26 cellular contexts compared by ENCODE assay signal in the genomic region with DNA sequence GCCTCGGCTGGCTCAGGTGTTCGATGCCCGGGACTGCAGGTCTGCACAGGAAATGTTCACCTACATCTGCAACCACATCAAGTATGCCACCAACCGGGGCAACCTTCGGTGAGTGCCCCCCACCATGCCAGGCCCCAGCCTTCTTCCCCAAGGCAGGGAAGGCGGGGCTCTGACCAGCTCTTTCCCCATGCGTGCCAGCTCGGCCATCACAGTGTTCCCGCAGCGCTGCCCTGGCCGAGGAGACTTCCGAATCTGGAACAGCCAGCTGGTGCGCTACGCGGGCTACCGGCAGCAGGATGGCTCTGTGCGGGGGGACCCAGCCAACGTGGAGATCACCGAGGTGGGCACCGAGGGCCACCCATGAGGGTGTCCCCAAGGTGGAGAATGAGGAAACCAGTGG. TPM values are rescaled to one million over a fixed set of nuclear protein-coding genes. Genes with fewer than 3 reads are reported as not detected.
DNase-seq lines count a peak whose midpoint lies in the region; ATAC-seq lines count a peak whose summit lies in the region.
"Had no signal": no experiment of that assay in that cellular context is flagged by ENCODE, and none has a peak within 500 bp of the region (broad histone marks: within the 10 kb centered on the region; RNA-seq: fewer than 3 reads in every experiment).

No MANE protein-coding gene starts in this region.

- H3K27ac Mint-ChIP-seq in T-helper 17 cell: peak overlapping the region; percentile 78
- H3K27ac Mint-ChIP-seq in naive thymus-derived CD8-positive, alpha-beta T cell: peak overlapping the region in 3 of 10 donors; percentile 36 to 65 (median 47)
- H3K27ac Mint-ChIP-seq: IgD-negative memory B cell had no signal

- no peak overlapping the region for H3K4me3 ChIP-seq in right cardiac atrium (ENCODE audit: low read length)
- H3K4me3 ChIP-seq: A549 had no signal

- POLR2A ChIA-PET in naive thymus-derived CD8-positive, alpha-beta T cell (lab: Charles Lee): interaction anchor here (1.5 to 3.6 kb wide), 3 partner anchors 10 to 16 kb away, joined by 5 to 17 read pairs (median 6); no protein-coding TSS in a partner anchor

- ATAC-seq in right cardiac atrium: no peak
- no peak for ATAC-seq in Right ventricle myocardium superior (ENCODE audit: poor library complexity)
- no peak for ATAC-seq in T-helper 17 cell
- peak in 1 of 2 donors; percentile 47 for ATAC-seq in naive thymus-derived CD8-positive, alpha-beta T cell
- ATAC-seq: A549, HCT116 had no signal

- DNase-seq in right cardiac atrium: peak in 2 of 3 donors; percentile 44 to 52
- DNase-seq in Right ventricle myocardium superior: no peak
- DNase-seq in T-helper 17 cell: no peak
- DNase-seq in naive thymus-derived CD8-positive, alpha-beta T cell: no peak
- DNase-seq in activated CD4-positive, CD25-positive, alpha-beta regulatory T cell (lab: John Stamatoyannopoulos, UW): no peak
- no peak for DNase-seq in RPMI8226
- DNase-seq in midbrain (lab: John Stamatoyannopoulos, UW): no peak
- DNase-seq: AML-193; CD8-positive, alpha-beta memory T cell; DMS79 treated with DMSO at 0.1 percent for 48 hours; GF-D8; GOT3; MM.1S; NCI-H1417; NCI-H1694; NCI-H2029 treated with DMSO at 0.1 percent for 48 hours; NCI-H2227 treated with DMSO at 0.1 percent for 48 hours; NCI-H526 treated with DMSO at 0.1 percent for 48 hours; SHP77 treated with DMSO at 0.1 percent for 48 hours had no signal

- intact Hi-C loops in right cardiac atrium (cut with DNase I) (loop anchor here in 1 of 4 donors (10.0 kb wide), 1 partner anchor 224 kb away; no protein-coding TSS in a partner anchor), Right ventricle myocardium superior (cut with DNase I) (no loop called here)

- no peaks in the 10 kb centered on the region for H3K27me3 Mint-ChIP-seq in T-helper 17 cell
- H3K27me3 Mint-ChIP-seq in naive thymus-derived CD8-positive, alpha-beta T cell: peaks cover 0 to 3% (median 0%) of the 10 kb centered on the region in 5 donors

- no peaks in the 10 kb centered on the region for H3K4me1 ChIP-seq in right cardiac atrium (ENCODE audit: control insufficient read depth, insufficient read depth, low read length)

- no peak overlapping the region for H3K27ac ChIP-seq in right cardiac atrium (ENCODE audit: low read length)
- H3K27ac ChIP-seq: A549, C4-2B, HL-60, KMS-11, RWPE1 had no signal

- peaks cover 24% of the 10 kb centered on the region for H3K4me1 Mint-ChIP-seq in T-helper 17 cell
- peaks cover 15 to 53% (median 45%) of the 10 kb centered on the region in 4 donors for H3K4me1 Mint-ChIP-seq in naive thymus-derived CD8-positive, alpha-beta T cell

- no peaks in the 10 kb centered on the region for H3K36me3 Mint-ChIP-seq in T-helper 17 cell (ENCODE audit: low read depth)
- no peaks in the 10 kb centered on the region for H3K36me3 Mint-ChIP-seq in naive thymus-derived CD8-positive, alpha-beta T cell
- H3K36me3 Mint-ChIP-seq: CD8-positive, alpha-beta memory T cell; IgD-negative memory B cell had no signal

- H3K4me3 Mint-ChIP-seq in T-helper 17 cell: no peak overlapping the region
- H3K4me3 Mint-ChIP-seq in naive thymus-derived CD8-positive, alpha-beta T cell: peak overlapping the region in 7 of 10 donors; percentile 9 to 73 (median 37)
- H3K4me3 Mint-ChIP-seq: CD8-positive, alpha-beta memory T cell; IgD-negative memory B cell had no signal

- H3K9me3 ChIP-seq in right cardiac atrium (ENCODE audit: control insufficient read depth, low read length) (no peaks in the 10 kb centered on the region), T-helper 17 cell (ENCODE audit: control insufficient read depth, low read length, poor library complexity, severe bottlenecking) (no peaks in the 10 kb centered on the region)
- H3K9me3 ChIP-seq: A549 had no signal

- no peaks in the 10 kb centered on the region for H3K9me3 Mint-ChIP-seq in naive thymus-derived CD8-positive, alpha-beta T cell
- H3K9me3 Mint-ChIP-seq: IgD-negative memory B cell had no signal

- 91% methylated on average over 20 of the region's 20 CpGs for WGBS in right cardiac atrium

- H3K27me3 ChIP-seq in right cardiac atrium (ENCODE audit: control insufficient read depth, insufficient read depth): no peaks in the 10 kb centered on the region

RNA-seq across cellular contexts. Expression of gene NOS3, which starts 7.5 kb away (rescaled TPM):
- 10 to 100 TPM; 20.5 to 80.4 (median 24.7) TPM for total RNA-seq in right cardiac atrium
- polyA plus RNA-seq in right cardiac atrium: 13.5 TPM
- total RNA-seq in Right ventricle myocardium superior: 10.0 TPM
- total RNA-seq in T-helper 17 cell: 1 to 10 TPM; 9.4 to 9.6 TPM
- total RNA-seq in naive thymus-derived CD8-positive, alpha-beta T cell: 1 to 10 TPM; 1.7 to 1.8 TPM
- polyA plus RNA-seq in naive thymus-derived CD8-positive, alpha-beta T cell: 1 to 10 TPM; 1.4 to 3.3 (median 2.0) TPM

RNA-seq across cellular contexts. Expression of gene KCNH2, which starts 20.2 kb away (rescaled TPM):
- total RNA-seq in right cardiac atrium (100 to 1,000 TPM; 113 to 163 (median 126) TPM), Right ventricle myocardium superior (88.9 TPM), T-helper 17 cell (1 to 10 TPM; 2.2 to 5.6 TPM)
- 132 TPM for polyA plus RNA-seq in right cardiac atrium
- 1 to 10 TPM; 1.3 to 1.6 TPM for total RNA-seq in naive thymus-derived CD8-positive, alpha-beta T cell
- polyA plus RNA-seq in naive thymus-derived CD8-positive, alpha-beta T cell: 1 to 10 TPM in 2 of 3 donors, under 1 TPM in 1; 0.45 to 2.5 (median 1.5) TPM

RNA-seq across cellular contexts. Expression of gene ATG9B, which starts 26.0 kb away (rescaled TPM):
- under 1 TPM in 2 of 4 donors, not detected in 2; 0.18 to 0.23 TPM for total RNA-seq in right cardiac atrium
- 0.43 TPM for polyA plus RNA-seq in right cardiac atrium
- total RNA-seq in Right ventricle myocardium superior: not detected
- total RNA-seq in T-helper 17 cell: 10 to 100 TPM in 1 of 2 donors, 1 to 10 TPM in 1; 5.3 to 12.2 TPM
- 10 to 100 TPM; 34.6 to 42.2 TPM for total RNA-seq in naive thymus-derived CD8-positive, alpha-beta T cell
- 10 to 100 TPM in 2 of 3 donors, 1 to 10 TPM in 1; 9.2 to 39.1 (median 24.7) TPM for polyA plus RNA-seq in naive thymus-derived CD8-positive, alpha-beta T cell

RNA-seq across cellular contexts. Expression of gene ABCB8, which starts 29.9 kb away (rescaled TPM):
- total RNA-seq in right cardiac atrium (10 to 100 TPM; 20.9 to 24.5 (median 23.4) TPM), Right ventricle myocardium superior (24.6 TPM), T-helper 17 cell (10 to 100 TPM; 47.7 to 60.1 TPM)
- polyA plus RNA-seq in right cardiac atrium: 19.6 TPM
- total RNA-seq in naive thymus-derived CD8-positive, alpha-beta T cell: 10 to 100 TPM; 71.3 to 74.7 TPM
- polyA plus RNA-seq in naive thymus-derived CD8-positive, alpha-beta T cell: 10 to 100 TPM; 17.1 to 18.4 (median 17.4) TPM

RNA-seq across cellular contexts. Expression of gene ASIC3, which starts 50.0 kb away (rescaled TPM):
- 1 to 10 TPM; 4.0 to 6.5 (median 5.0) TPM for total RNA-seq in right cardiac atrium
- polyA plus RNA-seq in right cardiac atrium: 5.3 TPM
- total RNA-seq in Right ventricle myocardium superior: 6.5 TPM
- 1 to 10 TPM; 6.7 to 9.1 TPM for total RNA-seq in T-helper 17 cell
- 10 to 100 TPM; 13.5 TPM for total RNA-seq in naive thymus-derived CD8-positive, alpha-beta T cell
- not detected for polyA plus RNA-seq in naive thymus-derived CD8-positive, alpha-beta T cell
- polyA plus RNA-seq: CD8-positive, alpha-beta memory T cell; IgD-negative memory B cell had no signal

Comparison
In these comparisons a context has a peak if more than half of its experiments do, and no peak if none do; other contexts are left out.
1. DNase-seq: peak in right cardiac atrium (2 of 3); none in Right ventricle myocardium superior (single experiment), T-helper 17 cell (0 of 3), naive thymus-derived CD8-positive, alpha-beta T cell (0 of 10), activated CD4-positive, CD25-positive, alpha-beta regulatory T cell (0 of 4), RPMI8226 (single experiment) and midbrain (single experiment).
2. RNA of gene KCNH2, which starts 20.2 kb away (total RNA-seq): 113 to 163 TPM in right cardiac atrium and 88.9 TPM in Right ventricle myocardium superior (single experiment); 2.2 to 5.6 TPM in T-helper 17 cell and 1.3 to 1.6 TPM in naive thymus-derived CD8-positive, alpha-beta T cell; every median in the first group is over 10 times any median in the second.